ENCODE assay signal across 1 cellular context in the genomic region with DNA sequence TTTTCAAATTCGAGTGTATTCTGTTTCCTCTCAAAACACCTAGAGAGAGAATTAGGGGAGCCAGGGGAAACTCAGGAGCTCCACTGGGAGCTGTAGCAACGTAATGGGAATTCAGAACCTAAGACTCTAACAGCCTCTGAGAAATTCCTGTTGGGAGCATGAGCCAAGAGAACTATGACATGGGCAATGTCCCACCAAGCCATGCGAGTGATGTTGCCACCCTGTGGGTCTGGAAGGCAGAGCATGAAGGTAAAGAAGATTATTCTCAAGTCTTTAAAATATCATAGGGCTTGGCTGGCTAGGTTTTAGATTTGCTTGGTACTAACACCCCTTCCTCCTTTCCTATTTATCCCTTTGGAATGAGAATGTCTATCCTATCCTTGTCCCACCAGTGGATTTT.
TF ChIP-seq lines count a peak whose summit lies in the region.

No MANE protein-coding gene starts in this region.

TF ChIP-seq in H1, 55 proteins besides CTCF, POLR2A, EP300 and RAD21 (continued from another document):
- TF ChIP-seq ATF2 (IDR thresholded peaks at IDR 0.05; ENCODE audit: low read length) (no peak), TAF7 (optimal IDR thresholded peaks at IDR 0.05; ENCODE audit: borderline replicate concordance, low read depth, low read length) (no peak), BCL11A (IDR thresholded peaks at IDR 0.05; ENCODE audit: low read depth in 2 of 2, low read length in 2 of 2) (no peak), EZH2 (IDR thresholded peaks at IDR 0.05; ENCODE audit: low read depth, low read length, severe bottlenecking) (no peak), RBBP5 (IDR thresholded peaks at IDR 0.05; ENCODE audit: borderline replicate concordance, low read depth, low read length) (no peak), JUN (IDR thresholded peaks at IDR 0.05; ENCODE audit: low read depth, low read length) (no peak), RFX5 (IDR thresholded peaks at IDR 0.05; ENCODE audit: borderline replicate concordance, low read depth, low read length) (no peak), SRF (IDR thresholded peaks at IDR 0.05; ENCODE audit: low read depth, low read length) (no peak), PHF8 (conservative IDR thresholded peaks at IDR 0.05; ENCODE audit: low read depth, low read length) (no peak), SP2 (IDR thresholded peaks at IDR 0.05; ENCODE audit: low read length) (no peak), GABPA (IDR thresholded peaks at IDR 0.05; ENCODE audit: borderline replicate concordance, insufficient read depth, low read length) (no peak)
